In genomic region chr4:153759407-153760226, GRCh38 we compare ENCODE assay signal across 10 cellular contexts. TPM values are rescaled to one million over a fixed set of nuclear protein-coding genes. Genes with fewer than 3 reads are reported as not detected.
DNase-seq lines count a peak whose midpoint lies in the region; ATAC-seq, FAIRE-seq and TF ChIP-seq lines count a peak whose summit lies in the region.
"Had no signal": no experiment of that assay in that cellular context is flagged by ENCODE, and none has a peak within 500 bp of the region (broad histone marks: within the 10 kb centered on the region; RNA-seq: fewer than 3 reads in every experiment).

Gene RNF175, minus strand, starts transcription at chr4:153760024. Its CDS starts 162 bp downstream, at chr4:153759862.

- peak within 1 kb of the TSS; percentile 67 to 86 (median 79) for H3K4me2 ChIP-seq in BLaER1 treated with 17β-estradiol and CSF1 and Interleukin-3, amounts not matched to agents 10 nM and 100 nM
- peak within 1 kb of the TSS; percentile 79 for H3K4me2 ChIP-seq in SK-N-SH

- no peak for FAIRE-seq in GM12891 (lab: Jason Lieb, UNC)
- FAIRE-seq in kidney (lab: Jason Lieb, UNC) = no peak

- peak; percentile 53 to 75 for ATAC-seq in naive thymus-derived CD8-positive, alpha-beta T cell
- ATAC-seq: HCT116 had no signal

- TF ChIP-seq RAD21 in SK-N-SH (IDR thresholded peaks at IDR 0.05; ENCODE audit: low read length) = no peak

- TF ChIP-seq EP300 in SK-N-SH (IDR thresholded peaks at IDR 0.05; ENCODE audit: borderline replicate concordance in 1 of 2, low read depth in 1 of 2, low read length in 1 of 2) = no peak

- H4K20me1 ChIP-seq in BLaER1 treated with 17β-estradiol and CSF1 and Interleukin-3, amounts not matched to agents 10 nM and 100 nM = no peaks in the 10 kb centered on the region
- H4K20me1 ChIP-seq in SK-N-SH (ENCODE audit: insufficient read depth) = no peaks in the 10 kb centered on the region

- H3K9me3 ChIP-seq in BLaER1 treated with 17β-estradiol and CSF1 and Interleukin-3, amounts not matched to agents 10 nM and 100 nM (replicated peaks in 1 of 11) = peaks cover 0 to 22% (median 13%) of the 10 kb centered on the region in 11 experiments; a peak in 18 of 22 replicates
- no peaks in the 10 kb centered on the region for H3K9me3 ChIP-seq in SK-N-SH
- no peaks in the 10 kb centered on the region for H3K9me3 ChIP-seq in endodermal cell (ENCODE audit: control insufficient read depth, low read length)
- H3K9me3 ChIP-seq in kidney (ENCODE audit: control insufficient read depth in 1 of 2, low read length in 2 of 2) = no peaks in the 10 kb centered on the region
- H3K9me3 ChIP-seq: adrenal gland had no signal

- CTCF ChIA-PET in SK-N-SH (lab: Yijun Ruan, JAX) = interaction anchor here (2.2 kb wide), 1 partner anchor 9 kb away, joined by 9 read pairs; no protein-coding TSS in a partner anchor

- no peaks in the 10 kb centered on the region for H3K36me3 ChIP-seq in BLaER1 treated with 17β-estradiol and CSF1 and Interleukin-3, amounts not matched to agents 10 nM and 100 nM
- H3K36me3 ChIP-seq in SK-N-SH (replicated peaks in 1 of 2; ENCODE audit: control insufficient read depth in 1 of 2, insufficient read depth in 2 of 2, low read length in 1 of 2) = no peaks in the 10 kb centered on the region
- H3K36me3 ChIP-seq in endodermal cell (ENCODE audit: control insufficient read depth, insufficient read depth, low read length) = no peaks in the 10 kb centered on the region
- H3K36me3 ChIP-seq in kidney (ENCODE audit: control insufficient read depth in 1 of 2, insufficient read depth in 2 of 2, low read length in 2 of 2) = no peaks in the 10 kb centered on the region
- H3K36me3 ChIP-seq: adrenal gland had no signal

- POLR2A ChIA-PET in SK-N-SH (lab: Yijun Ruan, JAX) = no interaction called here
- POLR2A ChIA-PET in naive thymus-derived CD8-positive, alpha-beta T cell (lab: Charles Lee) = no interaction called here

- H3K79me2 ChIP-seq in SK-N-SH (ENCODE audit: insufficient read depth) = no peaks in the 10 kb centered on the region

- H3K4me1 ChIP-seq in BLaER1 treated with 17β-estradiol and CSF1 and Interleukin-3, amounts not matched to agents 10 nM and 100 nM = peaks cover 0 to 26% (median 11%) of the 10 kb centered on the region in 10 experiments; a peak in 16 of 20 replicates
- peaks cover 0 to 12% of the 10 kb centered on the region in 2 experiments; a peak in 1 of 4 replicates for H3K4me1 ChIP-seq in SK-N-SH (ENCODE audit: control insufficient read depth in 1 of 2, insufficient read depth in 2 of 2, low read depth in 1 of 2, low read length in 1 of 2)
- peaks cover 3% of the 10 kb centered on the region for H3K4me1 ChIP-seq in endodermal cell (ENCODE audit: control insufficient read depth, insufficient read depth, low read length)
- no peaks in the 10 kb centered on the region for H3K4me1 ChIP-seq in kidney (ENCODE audit: control insufficient read depth in 1 of 2, insufficient read depth in 1 of 2, low read depth in 1 of 2, low read length in 2 of 2)

- TF ChIP-seq CTCF in SK-N-SH (IDR thresholded peaks at IDR 0.05) (no peak), endodermal cell (conservative IDR thresholded peaks at IDR 0.05) (no peak), kidney (IDR thresholded peaks at IDR 0.05; ENCODE audit: borderline replicate concordance, extremely low read depth, insufficient read depth) (no peak)

- no peaks in the 10 kb centered on the region for H3F3A ChIP-seq in SK-N-SH (replicated peaks; ENCODE audit: insufficient read depth)

- peak within 1 kb of the TSS in 7 of 11 experiments; percentile 18 to 42 (median 33); a peak in 10 of 22 replicates for H3K27ac ChIP-seq in BLaER1 treated with 17β-estradiol and CSF1 and Interleukin-3, amounts not matched to agents 10 nM and 100 nM
- H3K27ac ChIP-seq in SK-N-SH (ENCODE audit: low read depth in 2 of 2, low read length in 1 of 2) (no peak within 1 kb of the TSS; a peak in 1 of 4 replicates), endodermal cell (ENCODE audit: low read depth, low read length) (no peak within 1 kb of the TSS), kidney (ENCODE audit: low read depth in 2 of 2, low read length in 2 of 2) (no peak within 1 kb of the TSS)
- H3K27ac ChIP-seq: adrenal gland had no signal

- peak within 1 kb of the TSS; percentile 54 to 73 (median 68); a peak in 20 of 22 replicates for H3K9ac ChIP-seq in BLaER1 treated with 17β-estradiol and CSF1 and Interleukin-3, amounts not matched to agents 10 nM and 100 nM
- no peak within 1 kb of the TSS for H3K9ac ChIP-seq in SK-N-SH
- peak within 1 kb of the TSS; percentile 20 for H3K9ac ChIP-seq in endodermal cell (ENCODE audit: extremely low read depth, low read length, poor library complexity, severe bottlenecking)
- no peak within 1 kb of the TSS for H3K9ac ChIP-seq in kidney (ENCODE audit: low read length in 2 of 2)

- H3K27me3 ChIP-seq in BLaER1 treated with 17β-estradiol and CSF1 and Interleukin-3, amounts not matched to agents 10 nM and 100 nM = peaks cover 29 to 47% (median 40%) of the 10 kb centered on the region in 11 experiments
- H3K27me3 ChIP-seq in SK-N-SH (ENCODE audit: insufficient read depth) (peaks cover 14% of the 10 kb centered on the region), endodermal cell (ENCODE audit: control insufficient read depth, insufficient read depth, low read length, poor library complexity, severe bottlenecking) (peaks cover 40% of the 10 kb centered on the region)

- H3K4me3 Mint-ChIP-seq in endodermal cell = peak within 1 kb of the TSS; percentile 62
- H3K4me3 Mint-ChIP-seq in naive thymus-derived CD8-positive, alpha-beta T cell = peak within 1 kb of the TSS; percentile 59 to 84 (median 76)

- WGBS in SK-N-SH (ENCODE audit: low lambda C conversion rate) = 16% methylated on average over 55 of the region's 74 CpGs
- 4 to 9% methylated on average over 11 to 74 of the region's 74 CpGs for WGBS in endodermal cell (ENCODE audit: insufficient coverage in 1 of 2, insufficient read length in 1 of 2), 2 experiments

- peaks cover 2% of the 10 kb centered on the region for H3K9me3 Mint-ChIP-seq in endodermal cell
- H3K9me3 Mint-ChIP-seq in naive thymus-derived CD8-positive, alpha-beta T cell = peaks cover 0 to 4% (median 0%) of the 10 kb centered on the region in 9 donors

- H3K9me2 ChIP-seq in SK-N-SH = no peaks in the 10 kb centered on the region

- no peaks in the 10 kb centered on the region for H3K36me3 Mint-ChIP-seq in endodermal cell (ENCODE audit: low read depth)
- H3K36me3 Mint-ChIP-seq in naive thymus-derived CD8-positive, alpha-beta T cell = no peaks in the 10 kb centered on the region

- H2AFZ ChIP-seq in SK-N-SH (ENCODE audit: low read depth) = peak within 1 kb of the TSS; percentile 70; the same call in 1 of the 2 replicates

- DNase-seq in SK-N-SH (peak; percentile 90), endodermal cell (peak; percentile 80), superior temporal gyrus (ENCODE audit: extremely low spot score) (no peak), GM12891 (ENCODE audit: insufficient read length, low spot score) (no peak), dermis blood vessel endothelial cell (no peak), kidney (no peak)
- DNase-seq in naive thymus-derived CD8-positive, alpha-beta T cell = peak in 4 of 10 donors; percentile 12 to 22 (median 20)

- TF ChIP-seq POLR2A in GM12891 (IDR thresholded peaks at IDR 0.05; ENCODE audit: low read depth, low read length) = no peak

- peaks cover 49% of the 10 kb centered on the region for H3K27me3 Mint-ChIP-seq in endodermal cell (ENCODE audit: insufficient read depth)
- peaks cover 16 to 54% (median 32%) of the 10 kb centered on the region in 5 donors for H3K27me3 Mint-ChIP-seq in naive thymus-derived CD8-positive, alpha-beta T cell

- intact Hi-C loops in kidney (cut with DNase I) = no loop called here

- no peak within 1 kb of the TSS for H3K27ac Mint-ChIP-seq in endodermal cell
- H3K27ac Mint-ChIP-seq in naive thymus-derived CD8-positive, alpha-beta T cell = peak within 1 kb of the TSS in 5 of 10 donors; percentile 15 to 81 (median 48)

- H3K4me3 ChIP-seq in BLaER1 treated with 17β-estradiol and CSF1 and Interleukin-3, amounts not matched to agents 10 nM and 100 nM = peak within 1 kb of the TSS; percentile 55 to 73 (median 63)
- H3K4me3 ChIP-seq in SK-N-SH (ENCODE audit: low read depth in 2 of 2, low read length in 1 of 2) = peak within 1 kb of the TSS; percentile 55 to 57
- H3K4me3 ChIP-seq in endodermal cell (ENCODE audit: low read length) = peak within 1 kb of the TSS; percentile 77
- H3K4me3 ChIP-seq in kidney (ENCODE audit: low read length in 2 of 2) = peak within 1 kb of the TSS in 1 of 2 donors; percentile 32

- peaks cover 21% of the 10 kb centered on the region for H3K4me1 Mint-ChIP-seq in endodermal cell
- H3K4me1 Mint-ChIP-seq in naive thymus-derived CD8-positive, alpha-beta T cell = peaks cover 15 to 37% (median 29%) of the 10 kb centered on the region in 4 donors

TF ChIP-seq in SK-N-SH, 30 proteins besides CTCF, POLR2A, EP300 and RAD21 (continues in another document):
- no peak for TF ChIP-seq TCF12 (IDR thresholded peaks at IDR 0.05)

TF ChIP-seq in GM12891, 5 proteins besides CTCF, POLR2A, EP300 and RAD21:
- TF ChIP-seq SPI1 (IDR thresholded peaks at IDR 0.05; ENCODE audit: low read depth, low read length) (no peak), POU2F2 (IDR thresholded peaks at IDR 0.05; ENCODE audit: low read depth, low read length) (no peak), TAF1 (IDR thresholded peaks at IDR 0.05; ENCODE audit: low read depth, low read length) (no peak), PAX5 (IDR thresholded peaks at IDR 0.05; ENCODE audit: insufficient read depth, low read length, severe bottlenecking) (no peak), POLR2AphosphoS5 (IDR thresholded peaks at IDR 0.05; ENCODE audit: low read depth, low read length) (no peak)

RNA-seq across cellular contexts. Expression of gene RNF175, which starts in this region (rescaled TPM):
- polyA plus RNA-seq in SK-N-SH (2012; rRNA removed) (0.06 and 0.10 TPM in 2 replicates), kidney (ENCODE audit: insufficient read depth, low read depth, low replicate concordance) (not detected)
- polyA plus RNA-seq in SK-N-SH (2012; cell fraction: cytosol; rRNA removed) = 0.12 and 0.18 TPM in 2 replicates
- 0.09 and 0.32 TPM in 2 replicates for polyA plus RNA-seq in SK-N-SH (2012; cell fraction: nucleus; rRNA removed)
- total RNA-seq in endodermal cell (1 to 10 TPM; 1.7 to 4.2 TPM), dermis blood vessel endothelial cell (0.37 TPM in 1 of 2 replicates, not detected in the other), kidney (0.25 TPM)
- 22.5 TPM for polyA plus RNA-seq in endodermal cell (2013, experiment 1 of 2)
- polyA plus RNA-seq in endodermal cell (2013, experiment 2 of 2) = 20.8 TPM
- total RNA-seq in naive thymus-derived CD8-positive, alpha-beta T cell = under 1 TPM; 0.60 to 0.66 TPM
- polyA plus RNA-seq in naive thymus-derived CD8-positive, alpha-beta T cell = 1 to 10 TPM in 2 of 3 donors, under 1 TPM in 1; 0.83 to 1.9 (median 1.6) TPM
- polyA plus RNA-seq in GM12891 (2012; ENCODE audit: low read depth, missing spikeins) = not detected

Comparison
In these comparisons a context has a peak if more than half of its experiments do, and no peak if none do; other contexts are left out.
1. Peak in DNase-seq, H3K4me3 ChIP-seq and H3K4me2 ChIP-seq in SK-N-SH; RNA of the gene not detected or under 1 TPM.
2. H3K27ac ChIP-seq: peak in BLaER1 treated with 17β-estradiol and CSF1 and Interleukin-3, amounts not matched to agents 10 nM and 100 nM (7 of 11); none in SK-N-SH (0 of 2), endodermal cell (single experiment) and kidney (0 of 2).
3. H3K9ac ChIP-seq: peak in BLaER1 treated with 17β-estradiol and CSF1 and Interleukin-3, amounts not matched to agents 10 nM and 100 nM (11 of 11) and endodermal cell (single experiment); none in SK-N-SH (single experiment) and kidney (0 of 2).